1 cellular context compared by ENCODE assay signal in the genomic region with DNA sequence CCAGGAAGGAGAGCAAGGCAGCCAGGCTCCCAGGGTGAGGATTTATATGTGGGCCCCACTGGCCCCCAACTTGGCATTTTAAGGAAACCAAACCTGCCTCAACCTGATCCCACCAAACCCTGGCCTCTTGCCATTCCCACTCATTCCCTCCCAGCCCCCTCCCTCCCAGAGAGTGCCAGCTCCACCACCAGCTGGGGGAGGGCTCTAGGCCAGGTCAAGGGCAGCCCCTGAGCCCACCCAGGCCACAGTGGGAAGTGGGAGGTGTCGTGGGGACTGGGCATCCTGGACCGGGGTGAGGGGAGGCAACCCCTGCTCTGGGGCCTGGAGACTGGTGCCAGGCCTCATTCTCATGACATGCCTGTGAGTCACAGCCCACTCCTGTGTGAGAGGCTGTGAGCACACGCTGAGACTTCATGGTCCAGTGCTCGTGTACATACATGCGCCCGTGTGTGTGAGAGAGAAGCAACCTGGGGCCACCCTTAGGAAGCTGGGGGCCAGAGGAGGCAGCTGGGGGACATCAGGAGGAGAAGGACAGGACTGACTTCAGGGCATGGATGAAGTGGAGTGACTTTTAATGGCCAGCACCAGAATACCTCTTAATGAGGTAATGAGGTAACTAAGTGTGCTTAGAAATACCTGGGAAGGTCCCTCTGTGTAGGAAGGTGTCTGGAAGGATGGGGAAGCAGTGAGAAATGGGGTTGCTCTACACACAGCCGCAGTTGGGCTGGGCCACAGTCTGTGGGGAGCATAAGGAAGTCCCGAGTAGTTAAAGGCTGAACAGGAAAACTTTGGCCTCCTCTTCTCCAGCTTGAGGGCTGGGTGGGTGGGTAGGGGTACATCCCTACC.
TF ChIP-seq lines count a peak whose summit lies in the region.

Gene S100A2 (minus strand): TSS at position 316 of the 846 bp plus-strand sequence. CDS start 1,967 bp downstream, outside the sequence.

TF ChIP-seq in GM12878, 131 proteins besides CTCF, POLR2A, EP300 and RAD21 (continued from another document and continues in another):
- TF ChIP-seq, protein P1, sequence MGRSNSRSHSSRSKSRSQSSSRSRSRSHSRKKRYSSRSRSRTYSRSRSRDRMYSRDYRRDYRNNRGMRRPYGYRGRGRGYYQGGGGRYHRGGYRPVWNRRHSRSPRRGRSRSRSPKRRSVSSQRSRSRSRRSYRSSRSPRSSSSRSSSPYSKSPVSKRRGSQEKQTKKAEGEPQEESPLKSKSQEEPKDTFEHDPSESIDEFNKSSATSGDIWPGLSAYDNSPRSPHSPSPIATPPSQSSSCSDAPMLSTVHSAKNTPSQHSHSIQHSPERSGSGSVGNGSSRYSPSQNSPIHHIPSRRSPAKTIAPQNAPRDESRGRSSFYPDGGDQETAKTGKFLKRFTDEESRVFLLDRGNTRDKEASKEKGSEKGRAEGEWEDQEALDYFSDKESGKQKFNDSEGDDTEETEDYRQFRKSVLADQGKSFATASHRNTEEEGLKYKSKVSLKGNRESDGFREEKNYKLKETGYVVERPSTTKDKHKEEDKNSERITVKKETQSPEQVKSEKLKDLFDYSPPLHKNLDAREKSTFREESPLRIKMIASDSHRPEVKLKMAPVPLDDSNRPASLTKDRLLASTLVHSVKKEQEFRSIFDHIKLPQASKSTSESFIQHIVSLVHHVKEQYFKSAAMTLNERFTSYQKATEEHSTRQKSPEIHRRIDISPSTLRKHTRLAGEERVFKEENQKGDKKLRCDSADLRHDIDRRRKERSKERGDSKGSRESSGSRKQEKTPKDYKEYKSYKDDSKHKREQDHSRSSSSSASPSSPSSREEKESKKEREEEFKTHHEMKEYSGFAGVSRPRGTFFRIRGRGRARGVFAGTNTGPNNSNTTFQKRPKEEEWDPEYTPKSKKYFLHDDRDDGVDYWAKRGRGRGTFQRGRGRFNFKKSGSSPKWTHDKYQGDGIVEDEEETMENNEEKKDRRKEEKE (IDR thresholded peaks at IDR 0.05): no peak
- no peak for TF ChIP-seq WRNIP1 (IDR thresholded peaks at IDR 0.05; ENCODE audit: borderline replicate concordance, low read depth, low read length)
- no peak for TF ChIP-seq SIX5 (IDR thresholded peaks at IDR 0.05; ENCODE audit: low read depth, low read length, severe bottlenecking)
- no peak for TF ChIP-seq CUX1 (IDR thresholded peaks at IDR 0.05; ENCODE audit: insufficient replicate concordance, low read depth, low read length)
- no peak for TF ChIP-seq ZBTB11 (CRISPR knock-in tag; IDR thresholded peaks at IDR 0.05)
- TF ChIP-seq, protein P2, sequence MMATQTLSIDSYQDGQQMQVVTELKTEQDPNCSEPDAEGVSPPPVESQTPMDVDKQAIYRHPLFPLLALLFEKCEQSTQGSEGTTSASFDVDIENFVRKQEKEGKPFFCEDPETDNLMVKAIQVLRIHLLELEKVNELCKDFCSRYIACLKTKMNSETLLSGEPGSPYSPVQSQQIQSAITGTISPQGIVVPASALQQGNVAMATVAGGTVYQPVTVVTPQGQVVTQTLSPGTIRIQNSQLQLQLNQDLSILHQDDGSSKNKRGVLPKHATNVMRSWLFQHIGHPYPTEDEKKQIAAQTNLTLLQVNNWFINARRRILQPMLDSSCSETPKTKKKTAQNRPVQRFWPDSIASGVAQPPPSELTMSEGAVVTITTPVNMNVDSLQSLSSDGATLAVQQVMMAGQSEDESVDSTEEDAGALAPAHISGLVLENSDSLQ (IDR thresholded peaks at IDR 0.05): 0 out of 2 replicates have a peak, but pooled peaks have one; percentile 24
- TF ChIP-seq ZNF622 (IDR thresholded peaks at IDR 0.05): no peak
- TF ChIP-seq SREBF2 (IDR thresholded peaks at IDR 0.05; ENCODE audit: low read length): no peak
- no peak for TF ChIP-seq ELK1 (IDR thresholded peaks at IDR 0.05; ENCODE audit: low read depth, low read length)
- TF ChIP-seq PAX8 (IDR thresholded peaks at IDR 0.05): 0 out of 2 replicates have a peak, but pooled peaks have one; percentile 39
- TF ChIP-seq, protein P3, sequence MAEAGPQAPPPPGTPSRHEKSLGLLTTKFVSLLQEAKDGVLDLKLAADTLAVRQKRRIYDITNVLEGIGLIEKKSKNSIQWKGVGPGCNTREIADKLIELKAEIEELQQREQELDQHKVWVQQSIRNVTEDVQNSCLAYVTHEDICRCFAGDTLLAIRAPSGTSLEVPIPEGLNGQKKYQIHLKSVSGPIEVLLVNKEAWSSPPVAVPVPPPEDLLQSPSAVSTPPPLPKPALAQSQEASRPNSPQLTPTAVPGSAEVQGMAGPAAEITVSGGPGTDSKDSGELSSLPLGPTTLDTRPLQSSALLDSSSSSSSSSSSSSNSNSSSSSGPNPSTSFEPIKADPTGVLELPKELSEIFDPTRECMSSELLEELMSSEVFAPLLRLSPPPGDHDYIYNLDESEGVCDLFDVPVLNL (IDR thresholded peaks at IDR 0.05; ENCODE audit: low read depth, low read length): no peak
- no peak for TF ChIP-seq NFIC (IDR thresholded peaks at IDR 0.05; ENCODE audit: low read depth, low read length)
- TF ChIP-seq NFYA (IDR thresholded peaks at IDR 0.05; ENCODE audit: borderline replicate concordance, low read depth, low read length): no peak
- TF ChIP-seq TAF1 (IDR thresholded peaks at IDR 0.05; ENCODE audit: borderline replicate concordance, low read depth, low read length): no peak
- TF ChIP-seq CBX3 (IDR thresholded peaks at IDR 0.05; ENCODE audit: borderline replicate concordance, low read depth): no peak
- TF ChIP-seq, protein P4, sequence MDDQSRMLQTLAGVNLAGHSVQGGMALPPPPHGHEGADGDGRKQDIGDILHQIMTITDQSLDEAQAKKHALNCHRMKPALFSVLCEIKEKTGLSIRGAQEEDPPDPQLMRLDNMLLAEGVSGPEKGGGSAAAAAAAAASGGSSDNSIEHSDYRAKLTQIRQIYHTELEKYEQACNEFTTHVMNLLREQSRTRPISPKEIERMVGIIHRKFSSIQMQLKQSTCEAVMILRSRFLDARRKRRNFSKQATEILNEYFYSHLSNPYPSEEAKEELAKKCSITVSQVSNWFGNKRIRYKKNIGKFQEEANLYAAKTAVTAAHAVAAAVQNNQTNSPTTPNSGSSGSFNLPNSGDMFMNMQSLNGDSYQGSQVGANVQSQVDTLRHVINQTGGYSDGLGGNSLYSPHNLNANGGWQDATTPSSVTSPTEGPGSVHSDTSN (IDR thresholded peaks at IDR 0.05; ENCODE audit: insufficient replicate concordance, low read depth, low read length): no peak
- TF ChIP-seq LARP7 (IDR thresholded peaks at IDR 0.05): no peak
- no peak for TF ChIP-seq MYC (IDR thresholded peaks at IDR 0.05; ENCODE audit: insufficient read depth, insufficient read length, insufficient replicate concordance, low read length, severe bottlenecking)
- no peak for TF ChIP-seq JUNB (IDR thresholded peaks at IDR 0.05)
- TF ChIP-seq TCF12 (IDR thresholded peaks at IDR 0.05; ENCODE audit: low read depth, low read length): 0 out of 2 replicates have a peak, but pooled peaks have one; percentile 19
- no peak for TF ChIP-seq BMI1 (IDR thresholded peaks at IDR 0.05; ENCODE audit: borderline replicate concordance)
- no peak for TF ChIP-seq RUNX3 (IDR thresholded peaks at IDR 0.05; ENCODE audit: low read length)
- TF ChIP-seq, protein P5, sequence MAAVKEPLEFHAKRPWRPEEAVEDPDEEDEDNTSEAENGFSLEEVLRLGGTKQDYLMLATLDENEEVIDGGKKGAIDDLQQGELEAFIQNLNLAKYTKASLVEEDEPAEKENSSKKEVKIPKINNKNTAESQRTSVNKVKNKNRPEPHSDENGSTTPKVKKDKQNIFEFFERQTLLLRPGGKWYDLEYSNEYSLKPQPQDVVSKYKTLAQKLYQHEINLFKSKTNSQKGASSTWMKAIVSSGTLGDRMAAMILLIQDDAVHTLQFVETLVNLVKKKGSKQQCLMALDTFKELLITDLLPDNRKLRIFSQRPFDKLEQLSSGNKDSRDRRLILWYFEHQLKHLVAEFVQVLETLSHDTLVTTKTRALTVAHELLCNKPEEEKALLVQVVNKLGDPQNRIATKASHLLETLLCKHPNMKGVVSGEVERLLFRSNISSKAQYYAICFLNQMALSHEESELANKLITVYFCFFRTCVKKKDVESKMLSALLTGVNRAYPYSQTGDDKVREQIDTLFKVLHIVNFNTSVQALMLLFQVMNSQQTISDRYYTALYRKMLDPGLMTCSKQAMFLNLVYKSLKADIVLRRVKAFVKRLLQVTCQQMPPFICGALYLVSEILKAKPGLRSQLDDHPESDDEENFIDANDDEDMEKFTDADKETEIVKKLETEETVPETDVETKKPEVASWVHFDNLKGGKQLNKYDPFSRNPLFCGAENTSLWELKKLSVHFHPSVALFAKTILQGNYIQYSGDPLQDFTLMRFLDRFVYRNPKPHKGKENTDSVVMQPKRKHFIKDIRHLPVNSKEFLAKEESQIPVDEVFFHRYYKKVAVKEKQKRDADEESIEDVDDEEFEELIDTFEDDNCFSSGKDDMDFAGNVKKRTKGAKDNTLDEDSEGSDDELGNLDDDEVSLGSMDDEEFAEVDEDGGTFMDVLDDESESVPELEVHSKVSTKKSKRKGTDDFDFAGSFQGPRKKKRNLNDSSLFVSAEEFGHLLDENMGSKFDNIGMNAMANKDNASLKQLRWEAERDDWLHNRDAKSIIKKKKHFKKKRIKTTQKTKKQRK (IDR thresholded peaks at IDR 0.05; ENCODE audit: low read depth, low read length): no peak
- TF ChIP-seq SIN3A (IDR thresholded peaks at IDR 0.05; ENCODE audit: low read depth, low read length): no peak
- 0 out of 2 replicates have a peak, but pooled peaks have one; percentile 13 for TF ChIP-seq CHD2 (IDR thresholded peaks at IDR 0.05; ENCODE audit: borderline replicate concordance, low read depth, low read length)
- no peak for TF ChIP-seq FOS (IDR thresholded peaks at IDR 0.05; ENCODE audit: borderline replicate concordance, extremely low read depth, insufficient read length)
- TF ChIP-seq ZSCAN29 (IDR thresholded peaks at IDR 0.05): no peak
- TF ChIP-seq YY1 (IDR thresholded peaks at IDR 0.05; ENCODE audit: low read depth, low read length): no peak
- no peak for TF ChIP-seq ESRRA (IDR thresholded peaks at IDR 0.05; ENCODE audit: low read length)
- peak; percentile 68 for TF ChIP-seq BACH1 (IDR thresholded peaks at IDR 0.05; ENCODE audit: borderline replicate concordance)
- 0 out of 2 replicates have a peak, but pooled peaks have one; percentile 27 for TF ChIP-seq DPF2 (IDR thresholded peaks at IDR 0.05)
